Comparison of ENCODE assay signal across 26 cellular contexts in the genomic region with DNA sequence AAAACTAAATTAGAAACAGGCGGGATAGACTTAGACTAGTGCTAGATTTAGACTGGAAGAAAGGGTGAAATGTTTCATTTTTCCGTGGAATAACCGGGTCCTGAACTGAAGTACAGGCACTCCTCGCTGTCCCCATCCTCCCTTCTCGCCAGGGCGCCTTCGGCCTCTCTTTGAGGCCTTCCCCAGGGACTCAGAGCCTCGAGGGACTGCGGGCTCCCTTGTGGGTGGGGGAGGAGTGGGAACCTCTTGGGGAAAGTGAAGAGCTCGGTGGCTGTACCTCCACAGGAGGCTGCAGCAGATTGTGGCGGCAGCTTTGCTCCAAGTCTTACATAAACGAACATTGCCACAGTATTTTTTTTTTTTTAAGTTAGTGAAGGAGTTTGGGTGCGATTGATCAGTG.
"Had no signal": no experiment of that assay in that cellular context is flagged by ENCODE, and none has a peak within 500 bp of the region (broad histone marks: within the 10 kb centered on the region; RNA-seq: fewer than 3 reads in every experiment).

No MANE protein-coding gene starts in this region.

- H3K79me2 ChIP-seq: parathyroid adenoma had no signal

- DNase-seq: naive thymus-derived CD4-positive, alpha-beta T cell; natural killer cell; occipital lobe; ovary; psoas muscle; right lobe of liver; sigmoid colon; small intestine; stimulated activated CD4-positive, alpha-beta T cell treated with anti-CD3 and anti-CD28 coated beads, Interleukin-15, amount 100 ng/mL, for 24 hours; stimulated activated CD4-positive, alpha-beta T cell treated with anti-CD3 and anti-CD28 coated beads, Interleukin-2, amount 100 ng/mL, for 24 hours; stimulated activated CD4-positive, alpha-beta T cell treated with anti-CD3 and anti-CD28 coated beads, Interleukin-2, amount 100 ng/mL, for 48 hours; stimulated activated CD4-positive, alpha-beta T cell treated with anti-CD3 and anti-CD28 coated beads, Interleukin-4, amount 100 ng/mL, for 24 hours; stimulated activated naive B cell treated with anti-CD40 and anti-IgM and Interleukin-4, amounts not matched to agents 10 μg/mL and 1 μg/mL and 100 μg/mL, for 72 hours; stimulated activated naive CD4-positive, alpha-beta T cell treated with Interleukin-2 at 50 U/mL for 16 hours; stomach; tibial artery; transverse colon; upper lobe of right lung; uterus had no signal

- H3K4me1 Mint-ChIP-seq: naive thymus-derived CD4-positive, alpha-beta T cell; natural killer cell; nephron; neural progenitor cell; stimulated activated effector memory CD8-positive, alpha-beta T cell treated with anti-CD3 and anti-CD28 coated beads, Interleukin-12 subunit alpha, Interleukin-12 subunit beta, amount 100 ng/mL, for 72 hours; stimulated activated naive B cell treated with anti-CD40 and anti-IgM and Interleukin-4, amounts not matched to agents 10 μg/mL and 1 μg/mL and 100 μg/mL, for 72 hours had no signal

- H3K9me3 Mint-ChIP-seq: nephron, neural progenitor cell had no signal

- H3K36me3 ChIP-seq: neural progenitor cell, ovary, right lobe of liver, sigmoid colon, stomach, tibial artery, transverse colon, upper lobe of right lung, uterus had no signal

- H3K4me1 ChIP-seq: neural progenitor cell, parathyroid adenoma, psoas muscle, right lobe of liver, stomach, tibial artery, transverse colon, upper lobe of right lung, uterus had no signal

- H3K36me3 Mint-ChIP-seq: naive thymus-derived CD4-positive, alpha-beta T cell; natural killer cell; neural progenitor cell; stimulated activated effector memory CD8-positive, alpha-beta T cell treated with anti-CD3 and anti-CD28 coated beads, Interleukin-12 subunit alpha, Interleukin-12 subunit beta, amount 100 ng/mL, for 72 hours; stimulated activated naive B cell treated with anti-CD40 and anti-IgM and Interleukin-4, amounts not matched to agents 10 μg/mL and 1 μg/mL and 100 μg/mL, for 72 hours had no signal

- H3K27me3 Mint-ChIP-seq: naive thymus-derived CD4-positive, alpha-beta T cell; progenitor cell of endocrine pancreas; stimulated activated naive B cell treated with anti-CD40 and anti-IgM and Interleukin-4, amounts not matched to agents 10 μg/mL and 1 μg/mL and 100 μg/mL, for 72 hours; stimulated activated naive CD8-positive, alpha-beta T cell treated with anti-CD3 and anti-CD28 coated beads, Interleukin-15, Interleukin-2, amounts not matched to agents 100 ng/mL and 50 ng/mL, for 24 hours had no signal

- H2AFZ ChIP-seq: neural progenitor cell, parathyroid adenoma had no signal

- H3K4me3 Mint-ChIP-seq: naive thymus-derived CD4-positive, alpha-beta T cell; natural killer cell; nephron; neural progenitor cell; stimulated activated effector memory CD8-positive, alpha-beta T cell treated with anti-CD3 and anti-CD28 coated beads, Interleukin-12 subunit alpha, Interleukin-12 subunit beta, amount 100 ng/mL, for 72 hours; stimulated activated naive B cell treated with anti-CD40 and anti-IgM and Interleukin-4, amounts not matched to agents 10 μg/mL and 1 μg/mL and 100 μg/mL, for 72 hours; stimulated activated naive CD8-positive, alpha-beta T cell treated with anti-CD3 and anti-CD28 coated beads, Interleukin-15, Interleukin-2, amounts not matched to agents 100 ng/mL and 50 ng/mL, for 24 hours had no signal

- H3K9ac ChIP-seq: neural progenitor cell, parathyroid adenoma had no signal

- H3K27ac ChIP-seq: neural progenitor cell, ovary, parathyroid adenoma, psoas muscle, right lobe of liver, sigmoid colon, stomach, tibial artery, transverse colon, upper lobe of right lung, uterus had no signal

- H3K9me3 ChIP-seq: ovary, psoas muscle, right lobe of liver, sigmoid colon, tibial artery, upper lobe of right lung, uterus had no signal

- H3K27me3 ChIP-seq: neural progenitor cell, ovary, right lobe of liver, sigmoid colon, stomach, tibial artery, transverse colon, upper lobe of right lung, uterus had no signal

- ATAC-seq: naive thymus-derived CD4-positive, alpha-beta T cell; natural killer cell; psoas muscle; right cardiac atrium; right lobe of liver; stimulated activated effector memory CD8-positive, alpha-beta T cell treated with anti-CD3 and anti-CD28 coated beads, Interleukin-12 subunit alpha, Interleukin-12 subunit beta, amount 100 ng/mL, for 72 hours; stimulated activated naive B cell treated with anti-CD40 and anti-IgM and Interleukin-4, amounts not matched to agents 10 μg/mL and 1 μg/mL and 100 μg/mL, for 72 hours; upper lobe of right lung had no signal

- H3K27ac Mint-ChIP-seq: naive thymus-derived CD4-positive, alpha-beta T cell; natural killer cell; nephron; neural progenitor cell; progenitor cell of endocrine pancreas; stimulated activated effector memory CD8-positive, alpha-beta T cell treated with anti-CD3 and anti-CD28 coated beads, Interleukin-12 subunit alpha, Interleukin-12 subunit beta, amount 100 ng/mL, for 72 hours; stimulated activated naive B cell treated with anti-CD40 and anti-IgM and Interleukin-4, amounts not matched to agents 10 μg/mL and 1 μg/mL and 100 μg/mL, for 72 hours; stimulated activated naive CD8-positive, alpha-beta T cell treated with anti-CD3 and anti-CD28 coated beads, Interleukin-15, Interleukin-2, amounts not matched to agents 100 ng/mL and 50 ng/mL, for 24 hours had no signal

- H3K4me2 ChIP-seq: neural progenitor cell had no signal

- H3K4me3 ChIP-seq: neural progenitor cell, ovary, psoas muscle, right lobe of liver, sigmoid colon, stomach, tibial artery, transverse colon, upper lobe of right lung, uterus had no signal
